Comparison of ENCODE assay signal across 21 cellular contexts in the genomic region with DNA sequence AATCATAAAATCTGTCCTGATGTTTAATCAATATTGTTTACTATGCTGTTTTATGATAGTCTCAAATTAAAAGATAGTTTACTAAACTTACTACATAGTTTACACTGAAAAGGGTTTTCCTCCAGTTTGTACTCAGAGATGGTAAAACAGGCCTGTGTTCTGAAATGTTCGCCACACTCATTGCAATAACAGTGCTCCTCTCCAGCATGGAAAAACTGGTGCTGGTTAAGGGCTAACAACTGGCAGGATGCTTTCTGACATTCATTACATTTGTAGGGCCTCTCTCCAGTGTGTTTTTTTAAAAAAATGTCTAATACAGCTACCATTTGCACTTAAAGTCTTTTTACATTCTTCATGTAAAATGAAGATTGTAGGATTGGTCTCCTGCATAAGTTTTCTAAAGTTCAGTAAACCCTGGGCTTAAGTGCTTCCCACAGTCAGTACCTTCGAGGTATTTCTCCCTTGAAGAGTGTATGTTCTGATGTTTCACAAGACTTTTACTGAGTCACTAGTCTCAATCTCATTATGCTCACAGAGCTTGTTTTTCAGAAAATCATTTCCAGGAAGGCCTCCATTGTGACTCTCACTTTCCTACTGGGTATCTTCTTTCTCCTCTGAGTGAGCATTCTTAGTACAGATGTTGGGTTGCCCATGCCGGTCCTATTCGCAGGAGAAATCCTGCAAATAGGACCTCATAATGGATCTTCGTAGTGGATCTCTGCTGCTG. TPM values are rescaled to one million over a fixed set of nuclear protein-coding genes. Genes with fewer than 3 reads are reported as not detected.
DNase-seq lines count a peak whose midpoint lies in the region; ATAC-seq and TF ChIP-seq lines count a peak whose summit lies in the region.
"Had no signal": no experiment of that assay in that cellular context is flagged by ENCODE, and none has a peak within 500 bp of the region (broad histone marks: within the 10 kb centered on the region; RNA-seq: fewer than 3 reads in every experiment).

No MANE protein-coding gene starts in this region.

- H3K36me3 Mint-ChIP-seq in natural killer cell treated with Interleukin-12 subunit alpha and Interleukin-12 subunit beta and Interleukin-15 and Interleukin-18, amount 100 ng/mL, for 72 hours: no peaks in the 10 kb centered on the region
- H3K36me3 Mint-ChIP-seq in natural killer cell: no peaks in the 10 kb centered on the region
- H3K36me3 Mint-ChIP-seq in activated naive CD8-positive, alpha-beta T cell treated with anti-CD3 and anti-CD28 coated beads, Interleukin-2, amount 50 U/mL, for 24 hours (ENCODE audit: low read depth): no peaks in the 10 kb centered on the region
- no peaks in the 10 kb centered on the region for H3K36me3 Mint-ChIP-seq in stimulated activated memory B cell treated with anti-CD40 and anti-IgM and Interleukin-4, amounts not matched to agents 10 μg/mL and 1 μg/mL and 100 μg/mL, for 72 hours

- no peak overlapping the region for H3K27ac Mint-ChIP-seq in natural killer cell treated with Interleukin-12 subunit alpha and Interleukin-12 subunit beta and Interleukin-15 and Interleukin-18, amount 100 ng/mL, for 72 hours
- no peak overlapping the region for H3K27ac Mint-ChIP-seq in natural killer cell
- H3K27ac Mint-ChIP-seq in activated naive CD8-positive, alpha-beta T cell treated with anti-CD3 and anti-CD28 coated beads, Interleukin-2, amount 50 U/mL, for 24 hours: peak overlapping the region; percentile 52
- H3K27ac Mint-ChIP-seq in stimulated activated memory B cell treated with anti-CD40 and anti-IgM and Interleukin-4, amounts not matched to agents 10 μg/mL and 1 μg/mL and 100 μg/mL, for 72 hours: no peak overlapping the region
- H3K27ac Mint-ChIP-seq: dendritic cell treated with granulocyte-macrophage colony-stimulating factor and Interleukin-4, amounts not matched to agents 40 ng/mL and 50 ng/mL, for 4 days had no signal

- no peak overlapping the region for H3K4me2 ChIP-seq in hepatocyte

- no peaks in the 10 kb centered on the region for H3K9me3 ChIP-seq in hepatocyte (ENCODE audit: low read depth)
- no peaks in the 10 kb centered on the region for H3K9me3 ChIP-seq in prostate gland
- H3K9me3 ChIP-seq: right lobe of liver, thoracic aorta had no signal

- no peak overlapping the region for H2AFZ ChIP-seq in hepatocyte

- no peak for DNase-seq in natural killer cell treated with Interleukin-12 subunit alpha and Interleukin-12 subunit beta and Interleukin-15 and Interleukin-18, amount 100 ng/mL, for 72 hours (ENCODE audit: low spot score)
- DNase-seq in natural killer cell: no peak
- DNase-seq in activated naive CD8-positive, alpha-beta T cell treated with anti-CD3 and anti-CD28 coated beads, Interleukin-2, amount 50 U/mL, for 24 hours: no peak
- peak; percentile 21 for DNase-seq in hepatocyte (ENCODE audit: low spot score)
- DNase-seq in mucosa of gallbladder (ENCODE audit: low spot score): no peak
- DNase-seq in prostate gland (ENCODE audit: low spot score): no peak
- DNase-seq: activated CD4-positive, alpha-beta T cell treated with anti-CD3 and anti-CD28 coated beads for 4 hours; DMS 273 treated with DMSO at 0.1 percent for 48 hours; foreskin melanocyte; hypothalamus; islet precursor cell; NCI-H1092; NCI-H1930; NCI-H345; PC-3; right lobe of liver; SHP77 had no signal

- TF ChIP-seq CTCF in natural killer cell (IDR thresholded peaks at IDR 0.05) (no peak), hepatocyte (IDR thresholded peaks at IDR 0.05; ENCODE audit: poor library complexity) (no peak), prostate gland (IDR thresholded peaks at IDR 0.05) (no peak)

- intact Hi-C loops in natural killer cell (cut with micrococcal nuclease) (no loop called here), prostate gland (cut with DNase I) (no loop called here)

- H3K27ac ChIP-seq in hepatocyte (no peak overlapping the region), prostate gland (no peak overlapping the region)
- H3K27ac ChIP-seq: right lobe of liver, thoracic aorta had no signal

- ATAC-seq in natural killer cell treated with Interleukin-12 subunit alpha and Interleukin-12 subunit beta and Interleukin-15 and Interleukin-18, amount 100 ng/mL, for 72 hours: peak; percentile 63 to 66
- no peak for ATAC-seq in natural killer cell
- ATAC-seq in activated naive CD8-positive, alpha-beta T cell treated with anti-CD3 and anti-CD28 coated beads, Interleukin-2, amount 50 U/mL, for 24 hours: peak; percentile 88
- no peak for ATAC-seq in stimulated activated memory B cell treated with anti-CD40 and anti-IgM and Interleukin-4, amounts not matched to agents 10 μg/mL and 1 μg/mL and 100 μg/mL, for 72 hours
- ATAC-seq: PC-3, right lobe of liver had no signal

- peaks cover 0 to 8% of the 10 kb centered on the region in 2 donors for H3K4me1 Mint-ChIP-seq in natural killer cell treated with Interleukin-12 subunit alpha and Interleukin-12 subunit beta and Interleukin-15 and Interleukin-18, amount 100 ng/mL, for 72 hours (ENCODE audit: low read depth in 2 of 2)
- H3K4me1 Mint-ChIP-seq in natural killer cell: no peaks in the 10 kb centered on the region
- peaks cover 20% of the 10 kb centered on the region for H3K4me1 Mint-ChIP-seq in activated naive CD8-positive, alpha-beta T cell treated with anti-CD3 and anti-CD28 coated beads, Interleukin-2, amount 50 U/mL, for 24 hours
- no peaks in the 10 kb centered on the region for H3K4me1 Mint-ChIP-seq in stimulated activated memory B cell treated with anti-CD40 and anti-IgM and Interleukin-4, amounts not matched to agents 10 μg/mL and 1 μg/mL and 100 μg/mL, for 72 hours

- WGBS in hepatocyte (ENCODE audit: low lambda C conversion rate, missing lambda C conversion rate): 90% methylated on average over 5 of the region's 5 CpGs
- 86% methylated on average over 5 of the region's 5 CpGs for WGBS in prostate gland

- no peaks in the 10 kb centered on the region for H3K79me2 ChIP-seq in hepatocyte

- H4K20me1 ChIP-seq in hepatocyte (ENCODE audit: insufficient read depth, poor library complexity, severe bottlenecking): no peaks in the 10 kb centered on the region

- no peak overlapping the region for H3K4me3 Mint-ChIP-seq in natural killer cell treated with Interleukin-12 subunit alpha and Interleukin-12 subunit beta and Interleukin-15 and Interleukin-18, amount 100 ng/mL, for 72 hours
- no peak overlapping the region for H3K4me3 Mint-ChIP-seq in natural killer cell
- no peak overlapping the region for H3K4me3 Mint-ChIP-seq in activated naive CD8-positive, alpha-beta T cell treated with anti-CD3 and anti-CD28 coated beads, Interleukin-2, amount 50 U/mL, for 24 hours
- no peak overlapping the region for H3K4me3 Mint-ChIP-seq in stimulated activated memory B cell treated with anti-CD40 and anti-IgM and Interleukin-4, amounts not matched to agents 10 μg/mL and 1 μg/mL and 100 μg/mL, for 72 hours
- H3K4me3 Mint-ChIP-seq: dendritic cell treated with granulocyte-macrophage colony-stimulating factor and Interleukin-4, amounts not matched to agents 40 ng/mL and 50 ng/mL, for 4 days had no signal

- H3K4me1 ChIP-seq in hepatocyte (ENCODE audit: insufficient read depth) (no peaks in the 10 kb centered on the region), prostate gland (replicated peaks) (no peaks in the 10 kb centered on the region)
- H3K4me1 ChIP-seq: right lobe of liver had no signal

- H3K36me3 ChIP-seq in hepatocyte (replicated peaks; ENCODE audit: insufficient read depth, low read depth) (no peaks in the 10 kb centered on the region), prostate gland (no peaks in the 10 kb centered on the region)
- H3K36me3 ChIP-seq: right lobe of liver, thoracic aorta had no signal

- H3K27me3 ChIP-seq in hepatocyte (no peaks in the 10 kb centered on the region), prostate gland (replicated peaks; ENCODE audit: insufficient read depth) (no peaks in the 10 kb centered on the region)
- H3K27me3 ChIP-seq: right lobe of liver had no signal

- H3K9me3 Mint-ChIP-seq in natural killer cell treated with Interleukin-12 subunit alpha and Interleukin-12 subunit beta and Interleukin-15 and Interleukin-18, amount 100 ng/mL, for 72 hours: no peaks in the 10 kb centered on the region
- H3K9me3 Mint-ChIP-seq in natural killer cell: no peaks in the 10 kb centered on the region
- no peaks in the 10 kb centered on the region for H3K9me3 Mint-ChIP-seq in activated naive CD8-positive, alpha-beta T cell treated with anti-CD3 and anti-CD28 coated beads, Interleukin-2, amount 50 U/mL, for 24 hours
- H3K9me3 Mint-ChIP-seq in stimulated activated memory B cell treated with anti-CD40 and anti-IgM and Interleukin-4, amounts not matched to agents 10 μg/mL and 1 μg/mL and 100 μg/mL, for 72 hours: peaks cover 3% of the 10 kb centered on the region
- H3K9me3 Mint-ChIP-seq: dendritic cell treated with granulocyte-macrophage colony-stimulating factor and Interleukin-4, amounts not matched to agents 40 ng/mL and 50 ng/mL, for 4 days had no signal

- no peak for TF ChIP-seq POLR2A in prostate gland (IDR thresholded peaks at IDR 0.05)

- no peak overlapping the region for H3K4me3 ChIP-seq in hepatocyte
- no peak overlapping the region for H3K4me3 ChIP-seq in prostate gland
- H3K4me3 ChIP-seq: lung, right lobe of liver, thoracic aorta had no signal

- H3K27me3 Mint-ChIP-seq in natural killer cell treated with Interleukin-12 subunit alpha and Interleukin-12 subunit beta and Interleukin-15 and Interleukin-18, amount 100 ng/mL, for 72 hours: peaks cover 49 to 60% of the 10 kb centered on the region in 2 donors
- peaks cover 51 to 72% of the 10 kb centered on the region in 2 donors for H3K27me3 Mint-ChIP-seq in natural killer cell (ENCODE audit: low read depth in 2 of 2)
- peaks cover 40% of the 10 kb centered on the region for H3K27me3 Mint-ChIP-seq in activated naive CD8-positive, alpha-beta T cell treated with anti-CD3 and anti-CD28 coated beads, Interleukin-2, amount 50 U/mL, for 24 hours
- peaks cover 32% of the 10 kb centered on the region for H3K27me3 Mint-ChIP-seq in stimulated activated memory B cell treated with anti-CD40 and anti-IgM and Interleukin-4, amounts not matched to agents 10 μg/mL and 1 μg/mL and 100 μg/mL, for 72 hours

- no peaks in the 10 kb centered on the region for H3K9me2 ChIP-seq in hepatocyte (replicated peaks; ENCODE audit: insufficient read depth)

RNA-seq across cellular contexts. Expression of gene ZSCAN12, which starts 8.7 kb away (rescaled TPM):
- total RNA-seq in natural killer cell treated with Interleukin-12 subunit alpha and Interleukin-12 subunit beta and Interleukin-15 and Interleukin-18, amount 100 ng/mL, for 72 hours: 1 to 10 TPM; 6.9 to 9.9 TPM
- total RNA-seq in natural killer cell (1 to 10 TPM; 3.5 to 4.9 (median 3.9) TPM), hepatocyte (5.6 and 6.1 TPM in 2 replicates), mucosa of gallbladder (5.8 TPM), prostate gland (10 to 100 TPM in 1 of 2 donors, 1 to 10 TPM in 1; 5.9 to 10.2 TPM)
- polyA plus RNA-seq in hepatocyte: 2.1 and 3.2 TPM in 2 replicates

RNA-seq across cellular contexts. Expression of gene ZSCAN23, which starts 35.1 kb away (rescaled TPM):
- total RNA-seq in natural killer cell treated with Interleukin-12 subunit alpha and Interleukin-12 subunit beta and Interleukin-15 and Interleukin-18, amount 100 ng/mL, for 72 hours: 1 to 10 TPM in 1 of 2 donors, under 1 TPM in 1; 0.40 to 1.5 TPM
- total RNA-seq in natural killer cell: under 1 TPM in 2 of 3 donors, not detected in 1; 0.36 to 0.55 TPM
- total RNA-seq in hepatocyte: 1.9 and 5.6 TPM in 2 replicates
- 0.48 and 1.4 TPM in 2 replicates for polyA plus RNA-seq in hepatocyte
- total RNA-seq in mucosa of gallbladder: 3.8 TPM
- total RNA-seq in prostate gland: 1 to 10 TPM; 5.3 to 5.7 TPM

RNA-seq across cellular contexts. Expression of gene ZKSCAN3, which starts 58.5 kb away (rescaled TPM):
- total RNA-seq in natural killer cell treated with Interleukin-12 subunit alpha and Interleukin-12 subunit beta and Interleukin-15 and Interleukin-18, amount 100 ng/mL, for 72 hours: 1 to 10 TPM; 3.1 to 4.6 TPM
- total RNA-seq in natural killer cell (1 to 10 TPM; 3.1 to 6.0 (median 4.7) TPM), hepatocyte (6.8 and 7.1 TPM in 2 replicates), mucosa of gallbladder (8.6 TPM), prostate gland (1 to 10 TPM; 5.9 to 6.5 TPM)
- polyA plus RNA-seq in hepatocyte: 1.9 and 3.1 TPM in 2 replicates

Comparison
In these comparisons a context has a peak if more than half of its experiments do, and no peak if none do; other contexts are left out.
1. ATAC-seq: peak in natural killer cell treated with Interleukin-12 subunit alpha and Interleukin-12 subunit beta and Interleukin-15 and Interleukin-18, amount 100 ng/mL, for 72 hours (2 of 2) and activated naive CD8-positive, alpha-beta T cell treated with anti-CD3 and anti-CD28 coated beads, Interleukin-2, amount 50 U/mL, for 24 hours (single experiment); none in natural killer cell (0 of 3) and stimulated activated memory B cell treated with anti-CD40 and anti-IgM and Interleukin-4, amounts not matched to agents 10 μg/mL and 1 μg/mL and 100 μg/mL, for 72 hours (single experiment).